ENCODE assay signal across 8 cellular contexts in genomic region chr2:126776701-126777619, GRCh38.
DNase-seq lines count a peak whose midpoint lies in the region; ATAC-seq, FAIRE-seq and TF ChIP-seq lines count a peak whose summit lies in the region.

No MANE protein-coding gene starts in this region.

- peaks cover 0 to 31% (median 0%) of the 10 kb centered on the region in 7 donors for H3K27me3 ChIP-seq in spleen (replicated peaks in 1 of 7)

- TF ChIP-seq POLR2A in spleen (IDR thresholded peaks at IDR 0.05), result no peak

- peaks cover 0 to 20% (median 6%) of the 10 kb centered on the region in 6 donors for H3K4me1 ChIP-seq in spleen

- peak overlapping the region; percentile 34 to 80 (median 52) for H3K4me3 ChIP-seq in spleen

- no peaks in the 10 kb centered on the region for H3K9me3 ChIP-seq in spleen

- peak; percentile 83 for FAIRE-seq in islet of Langerhans (lab: Jason Lieb, UNC)

- peak; percentile 85 to 97 (median 92) for TF ChIP-seq CTCF in spleen (IDR thresholded peaks at IDR 0.05 in 8 of 11, conservative IDR thresholded peaks at IDR 0.05 in 3 of 11)

- H3K27ac ChIP-seq in caudate nucleus (ENCODE audit: low read depth, low read length) (peak overlapping the region; percentile 12), spleen (peak overlapping the region in 7 of 8 donors; percentile 3 to 80 (median 68))

- intact Hi-C loops in spleen (cut with DNase I; ENCODE audit: low total_unique reads), result loop anchor here (2.0 to 10.0 kb wide), 2 partner anchors 248 to 1032 kb away; no protein-coding TSS in a partner anchor

- H3K36me3 ChIP-seq in spleen, result no peaks in the 10 kb centered on the region

- DNase-seq in NCI-H446 (lab: John Stamatoyannopoulos, UW), result peak; percentile 3 to 50
- DNase-seq in NCI-H446 treated with DMSO at 0.1 percent for 48 hours (lab: John Stamatoyannopoulos, UW), result no peak
- DNase-seq in NCI-H2029 (lab: John Stamatoyannopoulos, UW), result peak; percentile 34
- peak; percentile 52 to 60 (median 56) for DNase-seq in activated CD4-positive, CD25-positive, alpha-beta regulatory T cell (lab: John Stamatoyannopoulos, UW)
- DNase-seq in caudate nucleus (lab: John Stamatoyannopoulos, UW), result peak in 57 of 61 donors; percentile 25 to 87 (median 63)
- DNase-seq in spleen, result peak; percentile 95

- WGBS in spleen, 5 donors, result 1% methylated on average over 36 to 66 of the region's 66 CpGs

- ATAC-seq in HG02852 (IDR thresholded peaks at IDR 0.05; ENCODE audit: unreplicated experiment), result peak; percentile 87
